8 cellular contexts compared by ENCODE assay signal in the genomic region with DNA sequence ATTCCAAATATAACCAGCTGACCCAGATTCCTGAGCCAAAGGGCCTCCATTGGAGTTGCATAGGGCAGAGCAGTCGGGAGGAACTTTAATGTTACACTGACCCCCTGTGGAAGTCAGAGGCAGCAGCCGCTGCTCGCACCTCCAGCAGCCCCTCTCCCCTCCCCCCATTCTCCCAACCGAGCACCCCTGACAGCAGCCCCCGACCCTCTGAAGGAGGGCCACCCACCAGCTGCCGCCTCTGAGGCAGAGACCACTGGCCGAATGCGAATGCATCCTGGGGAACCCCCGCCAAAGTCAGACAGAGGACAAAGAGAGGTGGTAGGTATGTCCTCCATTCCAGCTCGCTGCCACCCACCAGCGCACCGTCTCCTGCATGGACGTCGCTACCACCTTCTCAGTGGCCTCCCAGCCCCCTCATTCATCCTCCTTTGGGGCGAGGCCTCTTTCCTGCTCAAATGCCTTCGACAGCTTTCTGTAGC.
DNase-seq lines count a peak whose midpoint lies in the region; ATAC-seq lines count a peak whose summit lies in the region.

No MANE protein-coding gene starts in this region.

- in situ Hi-C loops in T47D (cut with HindIII; ENCODE audit: low pct_unique_long_range_greater_than_20kb, low sequenced_read_pairs): no loop called here

- ATAC-seq in GM19438 (IDR thresholded peaks at IDR 0.05; ENCODE audit: low read depth, unreplicated experiment): peak; percentile 59
- ATAC-seq in aorta (ENCODE audit: low FRiP score): peak; percentile 61
- no peak for ATAC-seq in HG02763 (IDR thresholded peaks at IDR 0.05; ENCODE audit: unreplicated experiment)
- ATAC-seq in HG02885 (IDR thresholded peaks at IDR 0.05; ENCODE audit: poor library complexity, unreplicated experiment): no peak

- no peak overlapping the region for H3K27ac ChIP-seq in aorta (ENCODE audit: low read depth in 1 of 2, low read length in 2 of 2)

- 38 to 40% methylated on average over 15 to 16 of the region's 16 CpGs for WGBS in aorta, 2 donors

- DNase-seq in COLO829 (ENCODE audit: low spot score) (peak; percentile 61), NCI-H345 (lab: John Stamatoyannopoulos, UW) (peak; percentile 62), T47D (ENCODE audit: low read depth in 1 of 2, low spot score in 1 of 2) (peak; percentile 73 to 74), kidney tubule cell (ENCODE audit: low spot score) (peak; percentile 60), aorta (no peak)

- H3K4me3 ChIP-seq in aorta (ENCODE audit: low read length in 2 of 2): no peak overlapping the region

- intact Hi-C loops in aorta (cut with DNase I): no loop called here

- no peaks in the 10 kb centered on the region for H3K9me3 ChIP-seq in aorta (ENCODE audit: control insufficient read depth, low read length)

- no peaks in the 10 kb centered on the region for H3K27me3 ChIP-seq in aorta (ENCODE audit: control insufficient read depth in 1 of 2, insufficient read depth in 2 of 2, low read length in 1 of 2)

- no peaks in the 10 kb centered on the region for H3K4me1 ChIP-seq in aorta (ENCODE audit: control insufficient read depth in 1 of 2, insufficient read depth in 2 of 2, low read length in 2 of 2)

- H3K36me3 ChIP-seq in aorta (ENCODE audit: control insufficient read depth in 1 of 2, insufficient read depth in 2 of 2, low read length in 1 of 2): no peaks in the 10 kb centered on the region

Comparison
In these comparisons a context has a peak if more than half of its experiments do, and no peak if none do; other contexts are left out.
1. DNase-seq: peak in COLO829 (single experiment), NCI-H345 (single experiment), T47D (2 of 2) and kidney tubule cell (single experiment); none in aorta (0 of 2).
2. ATAC-seq: peak in GM19438 (single experiment) and aorta (single experiment); none in HG02763 (single experiment) and HG02885 (single experiment).